1 cellular context compared by ENCODE assay signal in genomic region chr3:46484911-46485696, GRCh38.
TF ChIP-seq lines count a peak whose summit lies in the region.

No MANE protein-coding gene starts in this region.

TF ChIP-seq in IMR-90, 13 proteins besides CTCF, POLR2A, EP300 and RAD21 (continued from another document):
- no peak for TF ChIP-seq USF2 (IDR thresholded peaks at IDR 0.05; ENCODE audit: low read depth, low read length)
- no peak for TF ChIP-seq ELK1 (IDR thresholded peaks at IDR 0.05; ENCODE audit: borderline replicate concordance, low read depth, low read length)
- TF ChIP-seq MAFK (IDR thresholded peaks at IDR 0.05; ENCODE audit: low read depth, low read length), result no peak
- TF ChIP-seq RFX5 (IDR thresholded peaks at IDR 0.05; ENCODE audit: low read depth, low read length), result no peak
- TF ChIP-seq MAZ (IDR thresholded peaks at IDR 0.05; ENCODE audit: borderline replicate concordance, low read depth, low read length), result no peak
- TF ChIP-seq MXI1 (IDR thresholded peaks at IDR 0.05; ENCODE audit: borderline replicate concordance, low read depth, low read length), result no peak
- TF ChIP-seq RCOR1 (IDR thresholded peaks at IDR 0.05; ENCODE audit: insufficient replicate concordance, low read length), result no peak
